In genomic region chr11:14424096-14424495, GRCh38 we compare ENCODE assay signal across 14 cellular contexts.
DNase-seq lines count a peak whose midpoint lies in the region; ATAC-seq and TF ChIP-seq lines count a peak whose summit lies in the region.
"Had no signal": no experiment of that assay in that cellular context is flagged by ENCODE, and none has a peak within 500 bp of the region (broad histone marks: within the 10 kb centered on the region; RNA-seq: fewer than 3 reads in every experiment).

No MANE protein-coding gene starts in this region.

- POLR2A ChIA-PET in PC-9 (lab: Charles Lee; ENCODE audit: unreplicated experiment) = interaction anchor here (0.5 to 0.7 kb wide), 3 partner anchors 11 to 106 kb away, joined by 3 read pairs; no protein-coding TSS in a partner anchor

- no peaks in the 10 kb centered on the region for H3K27me3 ChIP-seq in PC-9 (ENCODE audit: insufficient read depth, low read depth)
- H3K27me3 ChIP-seq in left ventricle myocardium inferior (ENCODE audit: low read depth) = no peaks in the 10 kb centered on the region
- H3K27me3 ChIP-seq in heart left ventricle = no peaks in the 10 kb centered on the region
- H3K27me3 ChIP-seq: Peyer's patch had no signal

- peak overlapping the region; percentile 57 for H3K4me2 ChIP-seq in PC-9

- BruUV-seq in PC-9 (replicated peaks; lab: Mats Ljungman, UMichigan) = no TSS peak

- no peaks in the 10 kb centered on the region for H4K20me1 ChIP-seq in PC-9 (ENCODE audit: insufficient read depth)

- CTCF ChIA-PET in PC-9 (lab: Charles Lee) = no interaction called here

- H2AFZ ChIP-seq in PC-9 = no peak overlapping the region

- H3K4me3 ChIP-seq in PC-9 = no peak overlapping the region
- H3K4me3 ChIP-seq in epithelial cell of esophagus (ENCODE audit: low read length) = no peak overlapping the region
- no peak overlapping the region for H3K4me3 ChIP-seq in left ventricle myocardium inferior
- H3K4me3 ChIP-seq in heart left ventricle = no peak overlapping the region
- H3K4me3 ChIP-seq: Peyer's patch had no signal

- ATAC-seq in heart left ventricle (no peak), HG02885 (IDR thresholded peaks at IDR 0.05; ENCODE audit: poor library complexity, unreplicated experiment) (no peak)
- ATAC-seq: CD8-positive, alpha-beta T cell; T-cell had no signal

- TF ChIP-seq CTCF in PC-9 (conservative IDR thresholded peaks at IDR 0.05) = no peak
- TF ChIP-seq CTCF in epithelial cell of esophagus (IDR thresholded peaks at IDR 0.05; ENCODE audit: insufficient read depth, low read depth, low read length, missing control alignments) = no peak
- TF ChIP-seq CTCF in left ventricle myocardium inferior (IDR thresholded peaks at IDR 0.05; ENCODE audit: borderline replicate concordance) = no peak
- no peak for TF ChIP-seq CTCF in heart left ventricle (IDR thresholded peaks at IDR 0.05)

- H3K36me3 ChIP-seq in PC-9 (ENCODE audit: low read depth) (no peaks in the 10 kb centered on the region), left ventricle myocardium inferior (no peaks in the 10 kb centered on the region), heart left ventricle (no peaks in the 10 kb centered on the region)
- H3K36me3 ChIP-seq: Peyer's patch had no signal

- intact Hi-C loops in PC-9 (cut with micrococcal nuclease; ENCODE audit: unreplicated experiment) = no loop called here
- intact Hi-C loops in left ventricle myocardium inferior (cut with micrococcal nuclease) = no loop called here
- intact Hi-C loops in heart left ventricle (cut with DNase I) = loop anchor here in 2 of 10 donors (5.0 kb wide), 2 partner anchors 37 to 42 kb away; no protein-coding TSS in a partner anchor

- no peaks in the 10 kb centered on the region for H3K79me2 ChIP-seq in PC-9 (ENCODE audit: low read depth)

- TF ChIP-seq POLR2A in heart left ventricle (IDR thresholded peaks at IDR 0.05) = no peak

- DNase-seq in ELR (ENCODE audit: low read depth) (peak; percentile 83), PC-9 (peak in 1 of 2 experiments; percentile 66), epithelial cell of esophagus (ENCODE audit: low read depth) (peak; percentile 77), renal cortical epithelial cell (ENCODE audit: low read depth) (peak; percentile 54), left ventricle myocardium inferior (no peak), heart left ventricle (no peak)
- DNase-seq: activated CD4-positive, CD25-positive, alpha-beta regulatory T cell; CD8-positive, alpha-beta T cell; GDM1; NCI-H187; NCI-H526 treated with DMSO at 0.1 percent for 48 hours; Peyer's patch; T-cell had no signal

- H3K27ac ChIP-seq in PC-9 (peak overlapping the region; percentile 85), left ventricle myocardium inferior (replicated peaks) (no peak overlapping the region), heart left ventricle (peak overlapping the region in 2 of 12 donors; percentile 68 to 75)

- H3F3A ChIP-seq in PC-9 (ENCODE audit: insufficient read depth, low read depth) = peaks cover 24% of the 10 kb centered on the region

- H3K9me3 ChIP-seq in PC-9 (ENCODE audit: insufficient read depth, low read depth) = no peaks in the 10 kb centered on the region
- no peaks in the 10 kb centered on the region for H3K9me3 ChIP-seq in left ventricle myocardium inferior (replicated peaks)
- no peaks in the 10 kb centered on the region for H3K9me3 ChIP-seq in heart left ventricle
- H3K9me3 ChIP-seq: Peyer's patch had no signal

- peaks cover 41% of the 10 kb centered on the region for H3K4me1 ChIP-seq in PC-9 (replicated peaks; ENCODE audit: insufficient read depth)
- peaks cover 28% of the 10 kb centered on the region for H3K4me1 ChIP-seq in left ventricle myocardium inferior
- peaks cover 0 to 34% (median 19%) of the 10 kb centered on the region in 12 donors for H3K4me1 ChIP-seq in heart left ventricle

- no peaks in the 10 kb centered on the region for H3K9me2 ChIP-seq in PC-9 (ENCODE audit: insufficient read depth)

Comparison
In these comparisons a context has a peak if more than half of its experiments do, and no peak if none do; other contexts are left out.
1. DNase-seq: peak in ELR (single experiment), epithelial cell of esophagus (single experiment) and renal cortical epithelial cell (single experiment); none in left ventricle myocardium inferior (single experiment) and heart left ventricle (0 of 5).